8 cellular contexts compared by ENCODE assay signal in the genomic region with DNA sequence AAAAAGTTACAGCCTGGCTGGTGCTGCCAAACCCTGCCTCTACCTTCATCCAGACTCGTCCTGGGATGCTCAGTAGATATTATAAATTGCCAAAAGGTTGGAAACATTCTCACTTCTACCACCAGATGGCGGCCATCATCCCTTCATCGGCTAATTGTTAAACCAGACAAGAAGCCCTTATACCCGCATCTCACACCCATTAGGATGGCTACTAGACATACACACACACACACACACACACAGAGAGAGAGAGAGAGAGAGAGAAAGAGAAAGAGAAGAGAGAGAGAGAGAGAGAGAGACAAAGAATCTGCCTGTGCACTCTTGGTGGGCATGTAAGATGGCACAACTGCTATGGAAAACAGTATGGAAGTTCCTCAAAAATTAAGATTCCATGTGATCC. TPM values are rescaled to one million over a fixed set of nuclear protein-coding genes. Genes with fewer than 3 reads are reported as not detected.
DNase-seq lines count a peak whose midpoint lies in the region; ATAC-seq and TF ChIP-seq lines count a peak whose summit lies in the region.

No MANE protein-coding gene starts in this region.

- peak; percentile 77 for DNase-seq in EH (ENCODE audit: low read depth)
- peak; percentile 40 to 46 for DNase-seq in SJSA1 (ENCODE audit: low read depth in 1 of 2, low spot score in 2 of 2)
- DNase-seq in activated naive CD4-positive, alpha-beta T cell treated with anti-CD3 and anti-CD28 coated beads, Interleukin-2, amount 10 ng/mL, durations not matched to agents 7 days and 5 days = peak; percentile 80
- DNase-seq in glomerular visceral epithelial cell (ENCODE audit: extremely low spot score) = peak; percentile 79
- peak; percentile 39 for DNase-seq in progenitor cell of endocrine pancreas (ENCODE audit: low spot score, unreplicated experiment)

- TF ChIP-seq CTCF in Loucy (conservative IDR thresholded peaks at IDR 0.05; ENCODE audit: low read length) (peak; percentile 70), progenitor cell of endocrine pancreas (IDR thresholded peaks at IDR 0.05; ENCODE audit: unreplicated experiment) (peak; percentile 65)

- no peaks in the 10 kb centered on the region for H3K27me3 ChIP-seq in Loucy (ENCODE audit: insufficient read depth, low read length, poor library complexity, severe bottlenecking)
- H3K27me3 ChIP-seq in SJSA1 (replicated peaks) = no peaks in the 10 kb centered on the region

- peak overlapping the region; percentile 69 for H2AFZ ChIP-seq in Loucy (ENCODE audit: low read length)

- no peak overlapping the region for H3K9ac ChIP-seq in Loucy (ENCODE audit: low read depth, low read length, poor library complexity, severe bottlenecking)

- CTCF ChIA-PET in activated naive CD4-positive, alpha-beta T cell treated with anti-CD3 and anti-CD28 coated beads, Interleukin-2, amount 10 ng/mL, durations not matched to agents 7 days and 5 days (lab: Charles Lee) = interaction anchor here (0.7 to 1.3 kb wide), 7 partner anchors 8 to 275 kb away, joined by 3 to 6 read pairs (median 4); partner anchors contain the start of genes C1QBP and RABEP1

- no peaks in the 10 kb centered on the region for H3K9me3 ChIP-seq in Loucy (ENCODE audit: insufficient read depth, low read depth, low read length)
- H3K9me3 ChIP-seq in SJSA1 (replicated peaks) = no peaks in the 10 kb centered on the region

- H3K27me3 Mint-ChIP-seq in activated naive CD4-positive, alpha-beta T cell treated with anti-CD3 and anti-CD28 coated beads, Interleukin-2, amount 10 ng/mL, durations not matched to agents 7 days and 5 days = peaks cover 9% of the 10 kb centered on the region
- H3K27me3 Mint-ChIP-seq in progenitor cell of endocrine pancreas = no peaks in the 10 kb centered on the region

- no peak overlapping the region for H3K4me3 ChIP-seq in Loucy (ENCODE audit: low read length, poor library complexity, severe bottlenecking)
- no peak overlapping the region for H3K4me3 ChIP-seq in SJSA1

- H3K9me2 ChIP-seq in Loucy (replicated peaks; ENCODE audit: low read depth, low read length) = no peaks in the 10 kb centered on the region

- H4K20me1 ChIP-seq in Loucy (ENCODE audit: insufficient read depth, low read length, poor library complexity, severe bottlenecking) = no peaks in the 10 kb centered on the region

- peak overlapping the region; percentile 0 for H3K27ac Mint-ChIP-seq in activated naive CD4-positive, alpha-beta T cell treated with anti-CD3 and anti-CD28 coated beads, Interleukin-2, amount 10 ng/mL, durations not matched to agents 7 days and 5 days
- H3K27ac Mint-ChIP-seq in progenitor cell of endocrine pancreas = no peak overlapping the region

- H3K9me3 Mint-ChIP-seq in activated naive CD4-positive, alpha-beta T cell treated with anti-CD3 and anti-CD28 coated beads, Interleukin-2, amount 10 ng/mL, durations not matched to agents 7 days and 5 days = no peaks in the 10 kb centered on the region
- H3K9me3 Mint-ChIP-seq in progenitor cell of endocrine pancreas (ENCODE audit: low read depth) = no peaks in the 10 kb centered on the region

- H3K36me3 Mint-ChIP-seq in activated naive CD4-positive, alpha-beta T cell treated with anti-CD3 and anti-CD28 coated beads, Interleukin-2, amount 10 ng/mL, durations not matched to agents 7 days and 5 days = no peaks in the 10 kb centered on the region
- no peaks in the 10 kb centered on the region for H3K36me3 Mint-ChIP-seq in progenitor cell of endocrine pancreas (ENCODE audit: insufficient read depth)

- no peak overlapping the region for H3K27ac ChIP-seq in SJSA1

- H3K36me3 ChIP-seq in Loucy (ENCODE audit: insufficient read depth, low read length) = no peaks in the 10 kb centered on the region
- no peaks in the 10 kb centered on the region for H3K36me3 ChIP-seq in SJSA1

- no peak for ATAC-seq in HG02678 (IDR thresholded peaks at IDR 0.05; ENCODE audit: unreplicated experiment)
- ATAC-seq in GM21723 (IDR thresholded peaks at IDR 0.05; ENCODE audit: unreplicated experiment) = no peak

- H3K4me3 Mint-ChIP-seq in activated naive CD4-positive, alpha-beta T cell treated with anti-CD3 and anti-CD28 coated beads, Interleukin-2, amount 10 ng/mL, durations not matched to agents 7 days and 5 days = no peak overlapping the region
- no peak overlapping the region for H3K4me3 Mint-ChIP-seq in progenitor cell of endocrine pancreas (ENCODE audit: low read depth)

- no peak overlapping the region for H3K4me2 ChIP-seq in Loucy (ENCODE audit: low read depth, low read length, poor library complexity, severe bottlenecking)

- H3K79me2 ChIP-seq in Loucy (ENCODE audit: insufficient read depth, low read length) = no peaks in the 10 kb centered on the region

- H3F3A ChIP-seq in Loucy (ENCODE audit: low read depth) = no peaks in the 10 kb centered on the region

- H3K4me1 Mint-ChIP-seq in activated naive CD4-positive, alpha-beta T cell treated with anti-CD3 and anti-CD28 coated beads, Interleukin-2, amount 10 ng/mL, durations not matched to agents 7 days and 5 days = peaks cover 17% of the 10 kb centered on the region
- H3K4me1 Mint-ChIP-seq in progenitor cell of endocrine pancreas (ENCODE audit: low read depth) = peaks cover 6% of the 10 kb centered on the region

- H3K4me1 ChIP-seq in Loucy (ENCODE audit: insufficient read depth, low read length, poor library complexity, severe bottlenecking) (peaks cover 7% of the 10 kb centered on the region), SJSA1 (replicated peaks) (no peaks in the 10 kb centered on the region)

RNA-seq across cellular contexts. Expression of gene SCIMP, which starts 15.0 kb away (rescaled TPM):
- total RNA-seq in SJSA1 (2014; rRNA removed; shearing (Covaris generic)) = not detected in 2 replicates
- not detected in 2 replicates for total RNA-seq in progenitor cell of endocrine pancreas

RNA-seq across cellular contexts. Expression of gene RABEP1, which starts 32.5 kb away (rescaled TPM):
- 23.7 and 43.1 TPM in 2 replicates for total RNA-seq in SJSA1 (2014; rRNA removed; shearing (Covaris generic))
- 46.2 and 50.1 TPM in 2 replicates for total RNA-seq in progenitor cell of endocrine pancreas

RNA-seq across cellular contexts. Expression of gene ZNF594, which starts 57.9 kb away (rescaled TPM):
- 4.5 and 6.9 TPM in 2 replicates for total RNA-seq in SJSA1 (2014; rRNA removed; shearing (Covaris generic))
- total RNA-seq in progenitor cell of endocrine pancreas = 23.8 and 26.1 TPM in 2 replicates
